In genomic region chr5:122999947-123000563, GRCh38 we compare ENCODE assay signal across 8 cellular contexts. TPM values are rescaled to one million over a fixed set of nuclear protein-coding genes. Genes with fewer than 3 reads are reported as not detected.
DNase-seq lines count a peak whose midpoint lies in the region; ATAC-seq and TF ChIP-seq lines count a peak whose summit lies in the region.

No MANE protein-coding gene starts in this region.

- H3K4me1 ChIP-seq in lung (ENCODE audit: control insufficient read depth in 2 of 2, insufficient read depth in 2 of 2, low read length in 2 of 2) (no peaks in the 10 kb centered on the region), gastrocnemius medialis (no peaks in the 10 kb centered on the region)

- no peak overlapping the region for H3K4me3 ChIP-seq in brain microvascular endothelial cell (ENCODE audit: low read depth, low read length)
- H3K4me3 ChIP-seq in lung: no peak overlapping the region
- no peak overlapping the region for H3K4me3 ChIP-seq in gastrocnemius medialis

- in situ Hi-C loops in brain microvascular endothelial cell (cut with HindIII; ENCODE audit: low pct_ligation_motif_present, low sequenced_read_pairs): no loop called here
- in situ Hi-C loops in gastrocnemius medialis (cut with MboI; ENCODE audit: low sequenced_read_pairs in 4 of 4): loop anchor here in 1 of 4 donors (25.0 kb wide), 1 partner anchor 612 kb away; no protein-coding TSS in a partner anchor

- H3K27ac ChIP-seq in brain microvascular endothelial cell (no peak overlapping the region), lung (ENCODE audit: low read depth in 1 of 2, low read length in 1 of 2) (no peak overlapping the region), gastrocnemius medialis (no peak overlapping the region)

- H3K27me3 ChIP-seq in brain microvascular endothelial cell (replicated peaks) (no peaks in the 10 kb centered on the region), lung (ENCODE audit: control insufficient read depth, insufficient read depth) (no peaks in the 10 kb centered on the region), gastrocnemius medialis (no peaks in the 10 kb centered on the region)

- H3K36me3 ChIP-seq in brain microvascular endothelial cell (replicated peaks) (no peaks in the 10 kb centered on the region), lung (ENCODE audit: control insufficient read depth in 2 of 2, insufficient read depth in 2 of 2, low read length in 2 of 2) (peaks cover 4 to 6% of the 10 kb centered on the region in 2 donors), gastrocnemius medialis (peaks cover 0 to 9% of the 10 kb centered on the region in 2 donors)

- TF ChIP-seq CTCF in brain microvascular endothelial cell (IDR thresholded peaks at IDR 0.05; ENCODE audit: low read depth, low read length, missing control alignments) (peak; percentile 78), lung (IDR thresholded peaks at IDR 0.05; ENCODE audit: control extremely low read depth, extremely low read depth) (peak; percentile 36), gastrocnemius medialis (IDR thresholded peaks at IDR 0.05 in 4 of 5, conservative IDR thresholded peaks at IDR 0.05 in 1 of 5) (no peak)

- TF ChIP-seq POLR2A in GM18505 (IDR thresholded peaks at IDR 0.05; ENCODE audit: borderline replicate concordance, extremely low read depth, insufficient read depth, insufficient read length): no peak
- no peak for TF ChIP-seq POLR2A in gastrocnemius medialis (IDR thresholded peaks at IDR 0.05)

- DNase-seq in AG20443 (ENCODE audit: low spot score) (peak; percentile 74), NCI-H460 (ENCODE audit: extremely low read depth, low read depth) (peak; percentile 14), brain microvascular endothelial cell (peak; percentile 16), lung (ENCODE audit: low spot score) (no peak), gastrocnemius medialis (no peak), midbrain (lab: John Stamatoyannopoulos, UW) (no peak)

- 58 to 68% methylated on average over 10 of the region's 10 CpGs for WGBS in lung, 2 donors

- intact Hi-C loops in gastrocnemius medialis (cut with DNase I; ENCODE audit: low total_unique reads): no loop called here

- H3K9me3 ChIP-seq in lung (ENCODE audit: control insufficient read depth in 2 of 2, insufficient read depth in 1 of 2, low read length in 1 of 2) (no peaks in the 10 kb centered on the region), gastrocnemius medialis (no peaks in the 10 kb centered on the region)

- ATAC-seq in GM18505 (IDR thresholded peaks at IDR 0.05; ENCODE audit: unreplicated experiment) (peak; percentile 86), HG02678 (IDR thresholded peaks at IDR 0.05; ENCODE audit: unreplicated experiment) (peak; percentile 97), lung (ENCODE audit: insufficient read depth, low FRiP score) (no peak), gastrocnemius medialis (no peak)

RNA-seq across cellular contexts. Expression of gene PPIC, which starts 36.5 kb away (rescaled TPM):
- 9.1 and 10.9 TPM in 2 replicates for total RNA-seq in NCI-H460 (2014; rRNA removed; shearing (Covaris generic))
- polyA plus RNA-seq in NCI-H460 (2014; cell fraction: nucleus; rRNA removed): 11.0 and 15.6 TPM in 2 replicates
- 10 to 100 TPM; 26.4 to 40.3 TPM for total RNA-seq in lung
- polyA plus RNA-seq in lung: 10 to 100 TPM; 21.4 to 36.1 TPM
- 10 to 100 TPM; 10.3 to 29.8 (median 20.2) TPM for total RNA-seq in gastrocnemius medialis

Comparison
In these comparisons a context has a peak if more than half of its experiments do, and no peak if none do; other contexts are left out.
1. DNase-seq: peak in AG20443 (single experiment), NCI-H460 (single experiment) and brain microvascular endothelial cell (single experiment); none in lung (single experiment), gastrocnemius medialis (0 of 2) and midbrain (single experiment).
2. ATAC-seq: peak in GM18505 (single experiment) and HG02678 (single experiment); none in lung (single experiment) and gastrocnemius medialis (0 of 2).
3. CTCF ChIP-seq: peak in brain microvascular endothelial cell (single experiment) and lung (single experiment); none in gastrocnemius medialis (0 of 5).